ENCODE assay signal across 17 cellular contexts in the genomic region with DNA sequence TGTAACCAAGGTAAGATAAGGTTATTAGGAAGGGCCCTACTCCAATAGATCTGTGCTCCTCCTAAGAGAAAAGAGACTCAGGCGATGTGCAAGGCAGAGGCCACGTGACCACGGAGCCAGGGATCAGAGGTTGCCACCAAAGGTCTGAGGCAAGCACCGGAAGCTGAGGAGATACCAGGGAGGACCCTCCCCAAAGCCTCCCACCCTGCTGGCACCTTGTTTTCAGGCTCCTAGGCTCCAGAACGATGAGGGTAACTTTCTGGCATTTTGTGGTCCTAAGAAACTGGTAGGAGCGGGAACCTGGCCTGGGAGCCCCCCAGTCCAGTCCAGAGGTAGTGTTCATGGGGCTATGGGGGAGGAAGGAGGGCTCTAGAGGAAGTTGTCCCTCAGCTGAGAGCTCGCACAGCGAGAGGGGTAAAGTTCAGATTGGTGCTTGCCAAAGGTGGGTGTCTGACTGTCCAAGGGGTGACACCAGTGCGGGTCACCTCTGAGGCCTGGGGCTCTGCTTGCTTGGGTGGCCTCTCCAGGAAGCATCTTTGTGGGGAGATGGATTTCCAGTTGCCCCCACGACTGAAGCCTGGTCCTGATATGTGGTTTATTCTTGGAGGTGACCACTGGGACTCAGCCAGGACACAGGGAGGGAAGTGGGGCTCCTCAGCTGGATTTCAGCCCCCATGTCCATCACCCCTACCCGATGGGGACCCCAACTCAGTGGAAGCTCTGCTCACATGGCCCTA. TPM values are rescaled to one million over a fixed set of nuclear protein-coding genes. Genes with fewer than 3 reads are reported as not detected.
DNase-seq lines count a peak whose midpoint lies in the region; ATAC-seq and TF ChIP-seq lines count a peak whose summit lies in the region.
"Had no signal": no experiment of that assay in that cellular context is flagged by ENCODE, and none has a peak within 500 bp of the region (broad histone marks: within the 10 kb centered on the region; RNA-seq: fewer than 3 reads in every experiment).

No MANE protein-coding gene starts in this region.

- in situ Hi-C loops in GM13977 (cut with MboI; ENCODE audit: low pct_unique_long_range_greater_than_20kb, low sequenced_read_pairs, unreplicated experiment): no loop called here

- no peak overlapping the region for H3K4me3 Mint-ChIP-seq in activated T-cell treated with anti-CD3 and anti-CD28 coated beads, Interleukin-2, amount 50 U/mL, for 24 hours
- peak overlapping the region; percentile 73 for H3K4me3 Mint-ChIP-seq in activated CD8-positive, alpha-beta T cell treated with anti-CD3 and anti-CD28 coated beads for 36 hours

- peaks cover 0 to 8% of the 10 kb centered on the region in 2 donors for H3K4me1 ChIP-seq in right atrium auricular region

- H3K27me3 Mint-ChIP-seq in activated T-cell treated with anti-CD3 and anti-CD28 coated beads, Interleukin-2, amount 50 U/mL, for 24 hours: peaks cover 2% of the 10 kb centered on the region
- H3K27me3 Mint-ChIP-seq in activated CD8-positive, alpha-beta T cell treated with anti-CD3 and anti-CD28 coated beads for 36 hours: no peaks in the 10 kb centered on the region

- ATAC-seq in activated CD8-positive, alpha-beta T cell treated with anti-CD3 and anti-CD28 coated beads for 36 hours: peak; percentile 35
- ATAC-seq in left lobe of liver (peak; percentile 31), GM18868 (IDR thresholded peaks at IDR 0.05; ENCODE audit: unreplicated experiment) (no peak)
- ATAC-seq in stimulated activated naive CD8-positive, alpha-beta T cell treated with anti-CD3 and anti-CD28 coated beads, Interleukin-15, Interleukin-2, amounts not matched to agents 100 U/mL and 50 U/mL, for 24 hours: no peak
- ATAC-seq: A549 had no signal

- intact Hi-C loops in activated CD8-positive, alpha-beta T cell treated with anti-CD3 and anti-CD28 coated beads for 36 hours (cut with micrococcal nuclease): no loop called here

- H3K9me3 Mint-ChIP-seq in activated T-cell treated with anti-CD3 and anti-CD28 coated beads, Interleukin-2, amount 50 U/mL, for 24 hours: no peaks in the 10 kb centered on the region
- H3K9me3 Mint-ChIP-seq in activated CD8-positive, alpha-beta T cell treated with anti-CD3 and anti-CD28 coated beads for 36 hours: no peaks in the 10 kb centered on the region

- no peaks in the 10 kb centered on the region for H3K36me3 ChIP-seq in right atrium auricular region

- no peak for DNase-seq in activated T-cell treated with anti-CD3 and anti-CD28 coated beads, Interleukin-2, amount 50 U/mL, for 24 hours
- DNase-seq in activated T-cell treated with anti-CD3 and anti-CD28 coated beads for 4 hours: no peak
- DNase-seq in activated CD8-positive, alpha-beta T cell treated with anti-CD3 and anti-CD28 coated beads for 36 hours: peak; percentile 49
- no peak for DNase-seq in left lobe of liver (ENCODE audit: low spot score)
- DNase-seq in stimulated activated naive CD8-positive, alpha-beta T cell treated with anti-CD3 and anti-CD28 coated beads, Interleukin-15, Interleukin-2, amounts not matched to agents 100 U/mL and 50 U/mL, for 24 hours: peak; percentile 17
- DNase-seq in GM13977 (ENCODE audit: low spot score): no peak
- DNase-seq in right atrium auricular region (ENCODE audit: low spot score): no peak
- DNase-seq: activated CD4-positive, alpha-beta T cell treated with anti-CD3 and anti-CD28 coated beads, Interleukin-2, amount 50 U/mL, for 4 hours; DND-41; hippocampal formation; NCI-H187 treated with DMSO at 0.1 percent for 48 hours; NCI-H345; stimulated activated CD4-positive, alpha-beta T cell treated with anti-CD3 and anti-CD28 coated beads, Interleukin-15, amount 100 ng/mL, for 24 hours; stimulated activated naive CD4-positive, alpha-beta T cell; trophoblast cell had no signal

- peak overlapping the region; percentile 33 for H3K27ac Mint-ChIP-seq in activated T-cell treated with anti-CD3 and anti-CD28 coated beads, Interleukin-2, amount 50 U/mL, for 24 hours
- H3K27ac Mint-ChIP-seq in activated CD8-positive, alpha-beta T cell treated with anti-CD3 and anti-CD28 coated beads for 36 hours: peak overlapping the region; percentile 61

- CTCF ChIA-PET in activated CD8-positive, alpha-beta T cell treated with anti-CD3 and anti-CD28 coated beads for 36 hours (lab: Charles Lee): interaction anchor here (1.1 to 1.2 kb wide), 2 partner anchors 35 to 170 kb away, joined by 3 to 5 read pairs; no protein-coding TSS in a partner anchor

- H3K4me1 Mint-ChIP-seq in activated T-cell treated with anti-CD3 and anti-CD28 coated beads, Interleukin-2, amount 50 U/mL, for 24 hours (ENCODE audit: low read depth): peaks cover 21% of the 10 kb centered on the region
- H3K4me1 Mint-ChIP-seq in activated CD8-positive, alpha-beta T cell treated with anti-CD3 and anti-CD28 coated beads for 36 hours (ENCODE audit: low read depth): peaks cover 27% of the 10 kb centered on the region

- no peaks in the 10 kb centered on the region for H3K9me3 ChIP-seq in right atrium auricular region
- H3K9me3 ChIP-seq: A549 had no signal

- no peaks in the 10 kb centered on the region for H3K36me3 Mint-ChIP-seq in activated T-cell treated with anti-CD3 and anti-CD28 coated beads, Interleukin-2, amount 50 U/mL, for 24 hours (ENCODE audit: low read depth)
- H3K36me3 Mint-ChIP-seq in activated CD8-positive, alpha-beta T cell treated with anti-CD3 and anti-CD28 coated beads for 36 hours (ENCODE audit: low read depth): no peaks in the 10 kb centered on the region

- no peaks in the 10 kb centered on the region for H3K27me3 ChIP-seq in right atrium auricular region

- POLR2A ChIA-PET in activated CD8-positive, alpha-beta T cell treated with anti-CD3 and anti-CD28 coated beads for 36 hours (lab: Charles Lee): interaction anchor here (0.6 to 1.7 kb wide), 7 partner anchors 9 to 1248 kb away, joined by 3 to 6 read pairs (median 3); a partner anchor contains a TSS

- no peak overlapping the region for H3K4me3 ChIP-seq in right atrium auricular region
- H3K4me3 ChIP-seq: A549 had no signal

- H3K27ac ChIP-seq in right atrium auricular region: no peak overlapping the region
- H3K27ac ChIP-seq: A549 had no signal

- no peak for TF ChIP-seq CTCF in activated CD8-positive, alpha-beta T cell treated with anti-CD3 and anti-CD28 coated beads for 36 hours (IDR thresholded peaks at IDR 0.05)
- TF ChIP-seq CTCF in GM13977 (IDR thresholded peaks at IDR 0.05; ENCODE audit: extremely low read depth, insufficient read depth, missing control alignments): no peak
- TF ChIP-seq CTCF in right atrium auricular region (IDR thresholded peaks at IDR 0.05): no peak

RNA-seq across cellular contexts. Expression of a gene that starts 7.5 kb away (rescaled TPM):
- 10 to 100 TPM; 49.4 to 53.2 TPM for total RNA-seq in activated CD8-positive, alpha-beta T cell treated with anti-CD3 and anti-CD28 coated beads for 36 hours
- total RNA-seq in left lobe of liver (28.1 TPM), right atrium auricular region (10 to 100 TPM; 32.1 to 34.5 TPM)

RNA-seq across cellular contexts. Expression of a gene that starts 7.7 kb away (rescaled TPM):
- 100 to 1,000 TPM; 219 TPM for total RNA-seq in activated CD8-positive, alpha-beta T cell treated with anti-CD3 and anti-CD28 coated beads for 36 hours
- 13.5 TPM for total RNA-seq in left lobe of liver
- 10 to 100 TPM; 23.8 to 36.3 TPM for total RNA-seq in right atrium auricular region

Comparison
In these comparisons a context has a peak if more than half of its experiments do, and no peak if none do; other contexts are left out.
1. DNase-seq: peak in activated CD8-positive, alpha-beta T cell treated with anti-CD3 and anti-CD28 coated beads for 36 hours (single experiment) and stimulated activated naive CD8-positive, alpha-beta T cell treated with anti-CD3 and anti-CD28 coated beads, Interleukin-15, Interleukin-2, amounts not matched to agents 100 U/mL and 50 U/mL, for 24 hours (single experiment); none in activated T-cell treated with anti-CD3 and anti-CD28 coated beads, Interleukin-2, amount 50 U/mL, for 24 hours (single experiment), activated T-cell treated with anti-CD3 and anti-CD28 coated beads for 4 hours (single experiment), left lobe of liver (single experiment), GM13977 (single experiment) and right atrium auricular region (single experiment).
2. ATAC-seq: peak in activated CD8-positive, alpha-beta T cell treated with anti-CD3 and anti-CD28 coated beads for 36 hours (single experiment) and left lobe of liver (single experiment); none in stimulated activated naive CD8-positive, alpha-beta T cell treated with anti-CD3 and anti-CD28 coated beads, Interleukin-15, Interleukin-2, amounts not matched to agents 100 U/mL and 50 U/mL, for 24 hours (single experiment) and GM18868 (single experiment).
3. RNA of a gene that starts 7.7 kb away (total RNA-seq): 219 TPM in activated CD8-positive, alpha-beta T cell treated with anti-CD3 and anti-CD28 coated beads for 36 hours; 23.8 to 36.3 TPM in right atrium auricular region and 13.5 TPM in left lobe of liver (single experiment); every median in the first group is over 4 times any median in the second.